In the genomic region with DNA sequence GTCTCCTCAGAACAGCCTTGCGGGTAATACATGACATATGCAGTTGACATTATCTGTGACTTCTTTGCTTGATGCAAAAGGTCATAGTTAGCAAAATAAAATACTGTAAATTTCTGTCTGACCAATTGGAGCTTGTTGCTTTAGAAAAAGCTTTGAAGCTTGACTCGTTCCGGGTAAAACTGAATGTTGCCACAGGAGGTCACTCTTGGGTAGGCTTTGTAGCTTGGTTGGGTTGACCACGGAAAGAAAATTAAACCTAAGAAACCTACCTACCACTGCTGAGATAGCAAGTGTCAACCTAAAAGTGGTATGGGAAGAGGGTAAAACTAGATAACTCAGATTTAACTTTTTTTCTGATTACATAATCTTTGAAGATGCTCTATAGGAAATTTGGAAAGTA, we compare ENCODE assay signal across 1 cellular context.
TF ChIP-seq lines count a peak whose summit lies in the region.

No MANE protein-coding gene starts in this region.

TF ChIP-seq in WTC11, 78 proteins besides CTCF, POLR2A, EP300 and RAD21 (continued from another document):
- TF ChIP-seq, protein P1, sequence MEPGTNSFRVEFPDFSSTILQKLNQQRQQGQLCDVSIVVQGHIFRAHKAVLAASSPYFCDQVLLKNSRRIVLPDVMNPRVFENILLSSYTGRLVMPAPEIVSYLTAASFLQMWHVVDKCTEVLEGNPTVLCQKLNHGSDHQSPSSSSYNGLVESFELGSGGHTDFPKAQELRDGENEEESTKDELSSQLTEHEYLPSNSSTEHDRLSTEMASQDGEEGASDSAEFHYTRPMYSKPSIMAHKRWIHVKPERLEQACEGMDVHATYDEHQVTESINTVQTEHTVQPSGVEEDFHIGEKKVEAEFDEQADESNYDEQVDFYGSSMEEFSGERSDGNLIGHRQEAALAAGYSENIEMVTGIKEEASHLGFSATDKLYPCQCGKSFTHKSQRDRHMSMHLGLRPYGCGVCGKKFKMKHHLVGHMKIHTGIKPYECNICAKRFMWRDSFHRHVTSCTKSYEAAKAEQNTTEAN (CRISPR knock-in tag; IDR thresholded peaks at IDR 0.05): no peak
- TF ChIP-seq, protein P2, sequence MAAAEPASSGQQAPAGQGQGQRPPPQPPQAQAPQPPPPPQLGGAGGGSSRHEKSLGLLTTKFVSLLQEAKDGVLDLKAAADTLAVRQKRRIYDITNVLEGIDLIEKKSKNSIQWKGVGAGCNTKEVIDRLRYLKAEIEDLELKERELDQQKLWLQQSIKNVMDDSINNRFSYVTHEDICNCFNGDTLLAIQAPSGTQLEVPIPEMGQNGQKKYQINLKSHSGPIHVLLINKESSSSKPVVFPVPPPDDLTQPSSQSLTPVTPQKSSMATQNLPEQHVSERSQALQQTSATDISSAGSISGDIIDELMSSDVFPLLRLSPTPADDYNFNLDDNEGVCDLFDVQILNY (CRISPR knock-in tag; IDR thresholded peaks at IDR 0.05): no peak
- no peak for TF ChIP-seq TEAD1 (CRISPR knock-in tag; IDR thresholded peaks at IDR 0.05)
- TF ChIP-seq, protein P3, sequence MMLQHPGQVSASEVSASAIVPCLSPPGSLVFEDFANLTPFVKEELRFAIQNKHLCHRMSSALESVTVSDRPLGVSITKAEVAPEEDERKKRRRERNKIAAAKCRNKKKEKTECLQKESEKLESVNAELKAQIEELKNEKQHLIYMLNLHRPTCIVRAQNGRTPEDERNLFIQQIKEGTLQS (CRISPR knock-in tag; conservative IDR thresholded peaks at IDR 0.05): no peak
- TF ChIP-seq NR3C1 (CRISPR knock-in tag; conservative IDR thresholded peaks at IDR 0.05; ENCODE audit: low read depth): no peak
- no peak for TF ChIP-seq RORB (CRISPR knock-in tag; IDR thresholded peaks at IDR 0.05)
- TF ChIP-seq TEAD4 (CRISPR knock-in tag; IDR thresholded peaks at IDR 0.05): no peak
- TF ChIP-seq JUN (CRISPR knock-in tag; IDR thresholded peaks at IDR 0.05): no peak
- TF ChIP-seq NFYB (CRISPR knock-in tag; conservative IDR thresholded peaks at IDR 0.05; ENCODE audit: low read depth): no peak
- no peak for TF ChIP-seq ZNF423 (CRISPR knock-in tag; IDR thresholded peaks at IDR 0.05)
- TF ChIP-seq EMX1 (CRISPR knock-in tag; IDR thresholded peaks at IDR 0.05): no peak
- TF ChIP-seq, protein P4, sequence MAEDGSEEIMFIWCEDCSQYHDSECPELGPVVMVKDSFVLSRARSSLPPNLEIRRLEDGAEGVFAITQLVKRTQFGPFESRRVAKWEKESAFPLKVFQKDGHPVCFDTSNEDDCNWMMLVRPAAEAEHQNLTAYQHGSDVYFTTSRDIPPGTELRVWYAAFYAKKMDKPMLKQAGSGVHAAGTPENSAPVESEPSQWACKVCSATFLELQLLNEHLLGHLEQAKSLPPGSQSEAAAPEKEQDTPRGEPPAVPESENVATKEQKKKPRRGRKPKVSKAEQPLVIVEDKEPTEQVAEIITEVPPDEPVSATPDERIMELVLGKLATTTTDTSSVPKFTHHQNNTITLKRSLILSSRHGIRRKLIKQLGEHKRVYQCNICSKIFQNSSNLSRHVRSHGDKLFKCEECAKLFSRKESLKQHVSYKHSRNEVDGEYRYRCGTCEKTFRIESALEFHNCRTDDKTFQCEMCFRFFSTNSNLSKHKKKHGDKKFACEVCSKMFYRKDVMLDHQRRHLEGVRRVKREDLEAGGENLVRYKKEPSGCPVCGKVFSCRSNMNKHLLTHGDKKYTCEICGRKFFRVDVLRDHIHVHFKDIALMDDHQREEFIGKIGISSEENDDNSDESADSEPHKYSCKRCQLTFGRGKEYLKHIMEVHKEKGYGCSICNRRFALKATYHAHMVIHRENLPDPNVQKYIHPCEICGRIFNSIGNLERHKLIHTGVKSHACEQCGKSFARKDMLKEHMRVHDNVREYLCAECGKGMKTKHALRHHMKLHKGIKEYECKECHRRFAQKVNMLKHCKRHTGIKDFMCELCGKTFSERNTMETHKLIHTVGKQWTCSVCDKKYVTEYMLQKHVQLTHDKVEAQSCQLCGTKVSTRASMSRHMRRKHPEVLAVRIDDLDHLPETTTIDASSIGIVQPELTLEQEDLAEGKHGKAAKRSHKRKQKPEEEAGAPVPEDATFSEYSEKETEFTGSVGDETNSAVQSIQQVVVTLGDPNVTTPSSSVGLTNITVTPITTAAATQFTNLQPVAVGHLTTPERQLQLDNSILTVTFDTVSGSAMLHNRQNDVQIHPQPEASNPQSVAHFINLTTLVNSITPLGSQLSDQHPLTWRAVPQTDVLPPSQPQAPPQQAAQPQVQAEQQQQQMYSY (CRISPR knock-in tag; IDR thresholded peaks at IDR 0.05): no peak
- TF ChIP-seq, protein P5, sequence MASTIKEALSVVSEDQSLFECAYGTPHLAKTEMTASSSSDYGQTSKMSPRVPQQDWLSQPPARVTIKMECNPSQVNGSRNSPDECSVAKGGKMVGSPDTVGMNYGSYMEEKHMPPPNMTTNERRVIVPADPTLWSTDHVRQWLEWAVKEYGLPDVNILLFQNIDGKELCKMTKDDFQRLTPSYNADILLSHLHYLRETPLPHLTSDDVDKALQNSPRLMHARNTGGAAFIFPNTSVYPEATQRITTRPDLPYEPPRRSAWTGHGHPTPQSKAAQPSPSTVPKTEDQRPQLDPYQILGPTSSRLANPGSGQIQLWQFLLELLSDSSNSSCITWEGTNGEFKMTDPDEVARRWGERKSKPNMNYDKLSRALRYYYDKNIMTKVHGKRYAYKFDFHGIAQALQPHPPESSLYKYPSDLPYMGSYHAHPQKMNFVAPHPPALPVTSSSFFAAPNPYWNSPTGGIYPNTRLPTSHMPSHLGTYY (CRISPR knock-in tag; IDR thresholded peaks at IDR 0.05): no peak
- TF ChIP-seq ESRRA (CRISPR knock-in tag; IDR thresholded peaks at IDR 0.05; ENCODE audit: borderline replicate concordance): no peak
- TF ChIP-seq, protein P6, sequence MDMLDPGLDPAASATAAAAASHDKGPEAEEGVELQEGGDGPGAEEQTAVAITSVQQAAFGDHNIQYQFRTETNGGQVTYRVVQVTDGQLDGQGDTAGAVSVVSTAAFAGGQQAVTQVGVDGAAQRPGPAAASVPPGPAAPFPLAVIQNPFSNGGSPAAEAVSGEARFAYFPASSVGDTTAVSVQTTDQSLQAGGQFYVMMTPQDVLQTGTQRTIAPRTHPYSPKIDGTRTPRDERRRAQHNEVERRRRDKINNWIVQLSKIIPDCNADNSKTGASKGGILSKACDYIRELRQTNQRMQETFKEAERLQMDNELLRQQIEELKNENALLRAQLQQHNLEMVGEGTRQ (CRISPR knock-in tag; IDR thresholded peaks at IDR 0.05): no peak
- TF ChIP-seq, protein P7, sequence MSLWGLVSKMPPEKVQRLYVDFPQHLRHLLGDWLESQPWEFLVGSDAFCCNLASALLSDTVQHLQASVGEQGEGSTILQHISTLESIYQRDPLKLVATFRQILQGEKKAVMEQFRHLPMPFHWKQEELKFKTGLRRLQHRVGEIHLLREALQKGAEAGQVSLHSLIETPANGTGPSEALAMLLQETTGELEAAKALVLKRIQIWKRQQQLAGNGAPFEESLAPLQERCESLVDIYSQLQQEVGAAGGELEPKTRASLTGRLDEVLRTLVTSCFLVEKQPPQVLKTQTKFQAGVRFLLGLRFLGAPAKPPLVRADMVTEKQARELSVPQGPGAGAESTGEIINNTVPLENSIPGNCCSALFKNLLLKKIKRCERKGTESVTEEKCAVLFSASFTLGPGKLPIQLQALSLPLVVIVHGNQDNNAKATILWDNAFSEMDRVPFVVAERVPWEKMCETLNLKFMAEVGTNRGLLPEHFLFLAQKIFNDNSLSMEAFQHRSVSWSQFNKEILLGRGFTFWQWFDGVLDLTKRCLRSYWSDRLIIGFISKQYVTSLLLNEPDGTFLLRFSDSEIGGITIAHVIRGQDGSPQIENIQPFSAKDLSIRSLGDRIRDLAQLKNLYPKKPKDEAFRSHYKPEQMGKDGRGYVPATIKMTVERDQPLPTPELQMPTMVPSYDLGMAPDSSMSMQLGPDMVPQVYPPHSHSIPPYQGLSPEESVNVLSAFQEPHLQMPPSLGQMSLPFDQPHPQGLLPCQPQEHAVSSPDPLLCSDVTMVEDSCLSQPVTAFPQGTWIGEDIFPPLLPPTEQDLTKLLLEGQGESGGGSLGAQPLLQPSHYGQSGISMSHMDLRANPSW (CRISPR knock-in tag; conservative IDR thresholded peaks at IDR 0.05; ENCODE audit: low read depth): no peak
